Comparison of ENCODE assay signal across 1 cellular context in genomic region chr11:706957-707816, GRCh38.
A peak's percentile ranks its signal among the peaks of the same experiment; 100 is the strongest.
TF ChIP-seq lines count a peak whose summit lies in the region.

No MANE protein-coding gene starts in this region.

TF ChIP-seq in HepG2, 621 proteins besides CTCF, POLR2A, EP300 and RAD21 (continued from another document and continues in another):
- TF ChIP-seq BCLAF1 (IDR thresholded peaks at IDR 0.05) (no peak), RFX1 (IDR thresholded peaks at IDR 0.05) (no peak), MTA3 (CRISPR knock-in tag; IDR thresholded peaks at IDR 0.05) (no peak), ZFX (CRISPR knock-in tag; IDR thresholded peaks at IDR 0.05; ENCODE audit: low read depth) (peak; percentile 96), NRL (CRISPR knock-in tag; IDR thresholded peaks at IDR 0.05; ENCODE audit: borderline replicate concordance) (peak; percentile 86), CCAR2 (optimal IDR thresholded peaks at IDR 0.05; ENCODE audit: low read depth, low read length) (peak; percentile 54), TAF15 (IDR thresholded peaks at IDR 0.05; ENCODE audit: low read depth, low read length, poor library complexity, severe bottlenecking) (peak; percentile 92), ZNF432 (CRISPR knock-in tag; IDR thresholded peaks at IDR 0.05; ENCODE audit: borderline replicate concordance) (no peak), ZNF281 (CRISPR knock-in tag; IDR thresholded peaks at IDR 0.05; ENCODE audit: borderline replicate concordance) (peak; percentile 63; the same call in 1 of the 2 replicates), PCBP1 (IDR thresholded peaks at IDR 0.05; ENCODE audit: borderline replicate concordance, low read depth, low read length) (0 out of 2 replicates have a peak, but pooled peaks have one; percentile 23), AGO1 (IDR thresholded peaks at IDR 0.05; ENCODE audit: low read depth, low read length, poor library complexity, severe bottlenecking) (peak; percentile 4), RBFOX2 (IDR thresholded peaks at IDR 0.05; ENCODE audit: low read depth, low read length) (peak; percentile 90), RELA (CRISPR knock-in tag; IDR thresholded peaks at IDR 0.05) (no peak), ZNF558 (CRISPR knock-in tag; IDR thresholded peaks at IDR 0.05; ENCODE audit: borderline replicate concordance) (peak; percentile 86; the same call in 1 of the 2 replicates), SETDB1 (CRISPR knock-in tag; IDR thresholded peaks at IDR 0.05; ENCODE audit: borderline replicate concordance) (0 out of 2 replicates have a peak, but pooled peaks have one; percentile 20), ZNF670 (CRISPR knock-in tag; IDR thresholded peaks at IDR 0.05; ENCODE audit: borderline replicate concordance) (no peak; the same call in 1 of the 2 replicates), RERE (CRISPR knock-in tag; IDR thresholded peaks at IDR 0.05; ENCODE audit: low read depth) (peak; percentile 63), MTERF4 (CRISPR knock-in tag; IDR thresholded peaks at IDR 0.05) (no peak), ZNF337 (CRISPR knock-in tag; IDR thresholded peaks at IDR 0.05; ENCODE audit: borderline replicate concordance, low read depth) (peak; percentile 66; the same call in 1 of the 2 replicates), NCOA2 (CRISPR knock-in tag; IDR thresholded peaks at IDR 0.05) (peak; percentile 59), ZNF18 (CRISPR knock-in tag; IDR thresholded peaks at IDR 0.05; ENCODE audit: insufficient replicate concordance) (peak; percentile 99), ZBTB40 (IDR thresholded peaks at IDR 0.05) (no peak), ZBTB40 (CRISPR knock-in tag; IDR thresholded peaks at IDR 0.05) (peak; percentile 86), AHR (CRISPR knock-in tag; IDR thresholded peaks at IDR 0.05) (no peak), ZNF740 (CRISPR knock-in tag; IDR thresholded peaks at IDR 0.05) (peak; percentile 15; the same call in 1 of the 2 replicates), ZMYM3 (CRISPR knock-in tag; IDR thresholded peaks at IDR 0.05) (peak; percentile 61; the same call in 1 of the 2 replicates), ZNF652 (CRISPR knock-in tag; IDR thresholded peaks at IDR 0.05; ENCODE audit: borderline replicate concordance, low read depth) (no peak), RNF2 (conservative IDR thresholded peaks at IDR 0.05; ENCODE audit: low read depth) (peak; percentile 61; the same call in 1 of the 2 replicates)
- TF ChIP-seq, protein P1, sequence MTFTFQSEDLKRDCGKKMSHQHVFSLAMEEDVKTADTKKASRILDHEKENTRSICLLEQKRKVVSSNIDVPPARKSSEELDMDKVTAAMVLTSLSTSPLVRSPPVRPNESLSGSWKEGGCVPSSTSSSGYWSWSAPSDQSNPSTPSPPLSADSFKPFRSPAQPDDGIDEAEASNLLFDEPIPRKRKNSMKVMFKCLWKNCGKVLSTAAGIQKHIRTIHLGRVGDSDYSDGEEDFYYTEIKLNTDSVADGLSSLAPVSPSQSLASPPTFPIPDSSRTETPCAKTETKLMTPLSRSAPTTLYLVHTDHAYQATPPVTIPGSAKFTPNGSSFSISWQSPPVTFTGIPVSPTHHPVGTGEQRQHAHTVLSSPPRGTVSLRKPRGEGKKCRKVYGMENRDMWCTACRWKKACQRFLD (CRISPR knock-in tag; IDR thresholded peaks at IDR 0.05; ENCODE audit: borderline replicate concordance): 0 out of 2 replicates have a peak, but pooled peaks have one; percentile 36
